In the genomic region with DNA sequence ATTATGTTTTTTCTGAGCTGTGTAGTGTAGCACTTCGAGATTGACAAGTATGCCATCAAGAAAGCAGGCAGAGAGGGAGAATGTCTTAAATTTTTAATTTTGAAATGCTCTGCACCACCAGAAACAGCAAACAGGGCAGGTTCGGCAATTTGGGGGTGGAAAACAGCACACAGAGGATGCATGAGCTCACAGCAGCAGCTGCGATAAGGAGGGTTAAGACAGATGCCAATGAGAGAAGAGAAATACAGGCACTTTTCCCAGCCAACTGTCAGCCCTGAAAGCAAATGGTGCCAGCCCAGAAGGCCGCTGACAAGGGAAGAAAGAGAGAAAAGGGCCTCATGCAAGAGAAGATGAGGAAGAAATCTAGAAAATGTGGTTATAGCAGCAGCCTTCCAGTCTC, we compare ENCODE assay signal across 34 cellular contexts. TPM values are rescaled to one million over a fixed set of nuclear protein-coding genes. Genes with fewer than 3 reads are reported as not detected.
DNase-seq lines count a peak whose midpoint lies in the region; ATAC-seq and TF ChIP-seq lines count a peak whose summit lies in the region.
"Had no signal": no experiment of that assay in that cellular context is flagged by ENCODE, and none has a peak within 500 bp of the region (broad histone marks: within the 10 kb centered on the region; RNA-seq: fewer than 3 reads in every experiment).

No MANE protein-coding gene starts in this region.

- H3K27ac ChIP-seq in right cardiac atrium (ENCODE audit: low read length) (no peak overlapping the region), dorsolateral prefrontal cortex (peak overlapping the region; percentile 3 to 89 (median 75)), endodermal cell (ENCODE audit: low read depth, low read length) (no peak overlapping the region)
- H3K27ac ChIP-seq: ascending aorta, HL-60, lower lobe of right lung, neutrophil, psoas muscle, RWPE1, stomach had no signal

- peak; percentile 68 for ATAC-seq in Right ventricle myocardium superior (ENCODE audit: poor library complexity)
- no peak for ATAC-seq in right cardiac atrium
- ATAC-seq: activated naive CD4-positive, alpha-beta T cell treated with anti-CD3 and anti-CD28 coated beads, Interleukin-2, amount 50 U/mL, for 72 hours; lower lobe of right lung; SK-N-SH treated with all-trans-retinoic acid at 6 μM for 48 hours had no signal

- 53% methylated on average over 4 of the region's 4 CpGs for WGBS in right cardiac atrium
- 84 to 85% methylated on average over 4 of the region's 4 CpGs for WGBS in endodermal cell (ENCODE audit: insufficient coverage in 1 of 2, insufficient read length in 1 of 2), 2 experiments

- no peaks in the 10 kb centered on the region for H3K36me3 Mint-ChIP-seq in nephron (ENCODE audit: low read depth)
- no peaks in the 10 kb centered on the region for H3K36me3 Mint-ChIP-seq in endodermal cell (ENCODE audit: low read depth)
- H3K36me3 Mint-ChIP-seq: activated naive CD4-positive, alpha-beta T cell treated with anti-CD3 and anti-CD28 coated beads, Interleukin-2, amount 50 U/mL, for 72 hours had no signal

- H3K4me1 ChIP-seq in right cardiac atrium (ENCODE audit: control insufficient read depth, insufficient read depth, low read length) (no peaks in the 10 kb centered on the region), endodermal cell (ENCODE audit: control insufficient read depth, insufficient read depth, low read length) (no peaks in the 10 kb centered on the region)
- H3K4me1 ChIP-seq: ascending aorta, lower lobe of right lung, psoas muscle, stomach had no signal

- H3K27me3 Mint-ChIP-seq in nephron (ENCODE audit: low read depth) (peaks cover 7% of the 10 kb centered on the region), endodermal cell (ENCODE audit: insufficient read depth) (no peaks in the 10 kb centered on the region)

- H3K4me3 ChIP-seq in right cardiac atrium (ENCODE audit: low read length) (no peak overlapping the region), dorsolateral prefrontal cortex (peak overlapping the region in 16 of 59 donors; percentile 0 to 35 (median 10)), endodermal cell (ENCODE audit: low read length) (no peak overlapping the region)
- H3K4me3 ChIP-seq: ascending aorta, lower lobe of right lung, psoas muscle, stomach had no signal

- no peak for TF ChIP-seq CTCF in dorsolateral prefrontal cortex (IDR thresholded peaks at IDR 0.05 in 54 of 56, conservative IDR thresholded peaks at IDR 0.05 in 2 of 56; ENCODE audit: low read depth in 1 of 56, partially characterized antibody in 56 of 56)
- TF ChIP-seq CTCF in nephron (IDR thresholded peaks at IDR 0.05; ENCODE audit: unreplicated experiment in 3 of 3) = no peak
- no peak for TF ChIP-seq CTCF in endodermal cell (conservative IDR thresholded peaks at IDR 0.05)

- intact Hi-C loops in Right ventricle myocardium superior (cut with DNase I) (no loop called here), right cardiac atrium (cut with DNase I) (no loop called here), dorsolateral prefrontal cortex (cut with DNase I) (no loop called here)

- H3K4me1 Mint-ChIP-seq in nephron = peaks cover 51% of the 10 kb centered on the region
- no peaks in the 10 kb centered on the region for H3K4me1 Mint-ChIP-seq in endodermal cell

- no peak overlapping the region for H3K9ac ChIP-seq in endodermal cell (ENCODE audit: extremely low read depth, low read length, poor library complexity, severe bottlenecking)

- H3K4me3 Mint-ChIP-seq in nephron (peak overlapping the region in 2 of 3 experiments; percentile 0 to 37), endodermal cell (no peak overlapping the region)
- H3K4me3 Mint-ChIP-seq: activated CD4-positive, alpha-beta memory T cell treated with anti-CD3 and anti-CD28 coated beads, Interleukin-2, amount 10 ng/mL, durations not matched to agents 7 days and 5 days; CD4-positive, alpha-beta T cell; dendritic cell treated with granulocyte-macrophage colony-stimulating factor and Interleukin-4, amounts not matched to agents 40 ng/mL and 50 ng/mL, for 4 days; HFFc6 had no signal

- no peaks in the 10 kb centered on the region for H3K36me3 ChIP-seq in endodermal cell (ENCODE audit: control insufficient read depth, insufficient read depth, low read length)
- H3K36me3 ChIP-seq: ascending aorta, lower lobe of right lung, neutrophil, stomach had no signal

- DNase-seq in Right ventricle myocardium superior = no peak
- no peak for DNase-seq in right cardiac atrium
- peak in 6 of 10 donors; percentile 14 to 54 (median 48) for DNase-seq in dorsolateral prefrontal cortex
- DNase-seq in superior temporal gyrus (ENCODE audit: extremely low spot score) = peak; percentile 68
- DNase-seq in T-helper 9 cell = no peak
- no peak for DNase-seq in epidermal melanocyte (ENCODE audit: insufficient read length, low spot score)
- DNase-seq in endodermal cell = no peak
- DNase-seq: activated CD4-positive, alpha-beta memory T cell treated with anti-CD3 and anti-CD28 coated beads, Interleukin-2, amount 10 ng/mL, durations not matched to agents 7 days and 5 days; activated CD4-positive, alpha-beta T cell treated with anti-CD3 and anti-CD28 coated beads for 1 hour; CD4-positive, alpha-beta T cell; EL; HFFc6; islet precursor cell; Kasumi-1; lower lobe of right lung; NCI-H1930; psoas muscle; small intestine; stimulated activated CD4-positive, alpha-beta T cell treated with anti-CD3 and anti-CD28 coated beads, Interleukin-1b, Interleukin-23, amount 100 ng/mL, for 48 hours; stomach; T-helper 2 cell; trophoblast cell had no signal

- H3K9me3 Mint-ChIP-seq in nephron (no peaks in the 10 kb centered on the region), endodermal cell (no peaks in the 10 kb centered on the region)
- H3K9me3 Mint-ChIP-seq: activated CD4-positive, alpha-beta memory T cell treated with anti-CD3 and anti-CD28 coated beads, Interleukin-2, amount 10 ng/mL, durations not matched to agents 7 days and 5 days; activated naive CD4-positive, alpha-beta T cell treated with anti-CD3 and anti-CD28 coated beads, Interleukin-2, amount 50 U/mL, for 72 hours; activated T-helper 2 cell treated with anti-CD3 and anti-CD28 coated beads, Interferon-gamma antibody, Interleukin-2, Interleukin-4, amounts not matched to agents 10 μg/mL and 5 μg/mL and 100 μg/mL, durations not matched to agents 14 hours and 24 hours and 36 hours; CD4-positive, alpha-beta T cell; dendritic cell treated with granulocyte-macrophage colony-stimulating factor and Interleukin-4, amounts not matched to agents 40 ng/mL and 50 ng/mL, for 4 days; HFFc6 had no signal

- H3K9me3 ChIP-seq in right cardiac atrium (ENCODE audit: control insufficient read depth, low read length) (no peaks in the 10 kb centered on the region), endodermal cell (ENCODE audit: control insufficient read depth, low read length) (no peaks in the 10 kb centered on the region)
- H3K9me3 ChIP-seq: ascending aorta, lower lobe of right lung, neutrophil, psoas muscle, stomach had no signal

- H3K27me3 ChIP-seq in right cardiac atrium (ENCODE audit: control insufficient read depth, insufficient read depth) (no peaks in the 10 kb centered on the region), dorsolateral prefrontal cortex (peaks cover 0 to 12% (median 0%) of the 10 kb centered on the region in 45 donors), endodermal cell (ENCODE audit: control insufficient read depth, insufficient read depth, low read length, poor library complexity, severe bottlenecking) (peaks cover 2% of the 10 kb centered on the region)
- H3K27me3 ChIP-seq: ascending aorta had no signal

- H3K27ac Mint-ChIP-seq in nephron = peak overlapping the region; percentile 63 to 75 (median 72)
- H3K27ac Mint-ChIP-seq in endodermal cell = no peak overlapping the region
- H3K27ac Mint-ChIP-seq: activated CD4-positive, alpha-beta memory T cell treated with anti-CD3 and anti-CD28 coated beads, Interleukin-2, amount 10 ng/mL, durations not matched to agents 7 days and 5 days; activated naive CD4-positive, alpha-beta T cell treated with anti-CD3 and anti-CD28 coated beads, Interleukin-2, amount 50 U/mL, for 72 hours; activated T-helper 2 cell treated with anti-CD3 and anti-CD28 coated beads, Interferon-gamma antibody, Interleukin-2, Interleukin-4, amounts not matched to agents 10 μg/mL and 5 μg/mL and 100 μg/mL, durations not matched to agents 14 hours and 24 hours and 36 hours; CD4-positive, alpha-beta T cell; dendritic cell treated with granulocyte-macrophage colony-stimulating factor and Interleukin-4, amounts not matched to agents 40 ng/mL and 50 ng/mL, for 4 days; HFFc6 had no signal

RNA-seq across cellular contexts. Expression of gene SNRPB2, which starts 15.1 kb away (rescaled TPM):
- total RNA-seq in Right ventricle myocardium superior = 28.5 TPM
- 10 to 100 TPM; 31.8 to 39.5 (median 35.3) TPM for total RNA-seq in right cardiac atrium
- polyA plus RNA-seq in right cardiac atrium = 50.8 TPM
- total RNA-seq in dorsolateral prefrontal cortex = 10 to 100 TPM; 13.8 to 51.6 (median 33.7) TPM
- 10 to 100 TPM; 75.9 to 89.2 TPM for total RNA-seq in endodermal cell
- polyA plus RNA-seq in endodermal cell (2013, experiment 1 of 2) = 95.3 TPM
- 86.2 TPM for polyA plus RNA-seq in endodermal cell (2013, experiment 2 of 2)

RNA-seq across cellular contexts. Expression of gene OTOR, which starts 33.4 kb away (rescaled TPM):
- total RNA-seq in Right ventricle myocardium superior (not detected), right cardiac atrium (not detected), dorsolateral prefrontal cortex (under 1 TPM in 1 of 120 experiments, not detected in 119; 0.84 TPM), endodermal cell (not detected)
- polyA plus RNA-seq in right cardiac atrium = not detected
- polyA plus RNA-seq in endodermal cell (2013, experiment 1 of 2) = not detected
- not detected for polyA plus RNA-seq in endodermal cell (2013, experiment 2 of 2)
- total RNA-seq: activated CD4-positive, alpha-beta memory T cell treated with anti-CD3 and anti-CD28 coated beads, Interleukin-2, amount 10 ng/mL, durations not matched to agents 7 days and 5 days; activated naive CD4-positive, alpha-beta T cell treated with anti-CD3 and anti-CD28 coated beads, Interleukin-2, amount 50 U/mL, for 72 hours; activated T-helper 2 cell treated with anti-CD3 and anti-CD28 coated beads, Interferon-gamma antibody, Interleukin-2, Interleukin-4, amounts not matched to agents 10 μg/mL and 5 μg/mL and 100 μg/mL, durations not matched to agents 14 hours and 24 hours and 36 hours; ascending aorta; cardiac septum; CD4-positive, alpha-beta T cell; fibroblast of lung; HFFc6; lower lobe of right lung; mucosa of gallbladder; psoas muscle; stomach had no signal
- polyA plus RNA-seq: fibroblast of lung, psoas muscle, small intestine, stomach had no signal

Comparison
In these comparisons a context has a peak if more than half of its experiments do, and no peak if none do; other contexts are left out.
1. DNase-seq: peak in dorsolateral prefrontal cortex (6 of 10) and superior temporal gyrus (single experiment); none in Right ventricle myocardium superior (single experiment), right cardiac atrium (0 of 3), T-helper 9 cell (single experiment), epidermal melanocyte (single experiment) and endodermal cell (single experiment).
2. H3K27ac ChIP-seq: peak in dorsolateral prefrontal cortex (59 of 59); none in right cardiac atrium (single experiment) and endodermal cell (single experiment).